ENCODE assay signal across 2 cellular contexts in genomic region chr21:45820171-45821091, GRCh38.
A peak's percentile ranks its signal among the peaks of the same experiment; 100 is the strongest.
TF ChIP-seq lines count a peak whose summit lies in the region.

No MANE protein-coding gene starts in this region.

TF ChIP-seq in HEK293, 187 proteins besides CTCF, POLR2A, EP300 and RAD21 (continued from another document):
- TF ChIP-seq ZIC2 (tag by site-specific recombination; IDR thresholded peaks at IDR 0.05) (peak; percentile 24), ZNF549 (tag by site-specific recombination; IDR thresholded peaks at IDR 0.05) (no peak), ZNF600 (tag by site-specific recombination; IDR thresholded peaks at IDR 0.05) (0 out of 2 replicates have a peak, but pooled peaks have one; percentile 14), ZNF2 (tag by site-specific recombination; IDR thresholded peaks at IDR 0.05) (peak; percentile 49; the same call in 1 of the 2 replicates), ZNF660 (tag by site-specific recombination; IDR thresholded peaks at IDR 0.05) (no peak), SP3 (tag by site-specific recombination; IDR thresholded peaks at IDR 0.05) (peak; percentile 63), ZBTB8A (tag by site-specific recombination; IDR thresholded peaks at IDR 0.05) (peak; percentile 35; the same call in 1 of the 2 replicates), ZNF544 (tag by site-specific recombination; IDR thresholded peaks at IDR 0.05) (no peak), GLIS1 (tag by site-specific recombination; IDR thresholded peaks at IDR 0.05) (peak; percentile 81), SP7 (tag by site-specific recombination; IDR thresholded peaks at IDR 0.05) (peak; percentile 32; the same call in 1 of the 2 replicates), ZNF394 (tag by site-specific recombination; IDR thresholded peaks at IDR 0.05; ENCODE audit: borderline replicate concordance) (peak; percentile 57; the same call in 1 of the 2 replicates)
- TF ChIP-seq, protein P1, sequence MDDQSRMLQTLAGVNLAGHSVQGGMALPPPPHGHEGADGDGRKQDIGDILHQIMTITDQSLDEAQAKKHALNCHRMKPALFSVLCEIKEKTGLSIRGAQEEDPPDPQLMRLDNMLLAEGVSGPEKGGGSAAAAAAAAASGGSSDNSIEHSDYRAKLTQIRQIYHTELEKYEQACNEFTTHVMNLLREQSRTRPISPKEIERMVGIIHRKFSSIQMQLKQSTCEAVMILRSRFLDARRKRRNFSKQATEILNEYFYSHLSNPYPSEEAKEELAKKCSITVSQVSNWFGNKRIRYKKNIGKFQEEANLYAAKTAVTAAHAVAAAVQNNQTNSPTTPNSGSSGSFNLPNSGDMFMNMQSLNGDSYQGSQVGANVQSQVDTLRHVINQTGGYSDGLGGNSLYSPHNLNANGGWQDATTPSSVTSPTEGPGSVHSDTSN (CRISPR knock-in tag; IDR thresholded peaks at IDR 0.05): peak; percentile 16; the same call in 1 of the 2 replicates
TF ChIP-seq in HEK293: peak in this region for 17.

TF ChIP-seq in HepG2, 621 proteins besides CTCF, POLR2A, EP300 and RAD21 (continued from another document and continues in another):
- TF ChIP-seq, protein P2, sequence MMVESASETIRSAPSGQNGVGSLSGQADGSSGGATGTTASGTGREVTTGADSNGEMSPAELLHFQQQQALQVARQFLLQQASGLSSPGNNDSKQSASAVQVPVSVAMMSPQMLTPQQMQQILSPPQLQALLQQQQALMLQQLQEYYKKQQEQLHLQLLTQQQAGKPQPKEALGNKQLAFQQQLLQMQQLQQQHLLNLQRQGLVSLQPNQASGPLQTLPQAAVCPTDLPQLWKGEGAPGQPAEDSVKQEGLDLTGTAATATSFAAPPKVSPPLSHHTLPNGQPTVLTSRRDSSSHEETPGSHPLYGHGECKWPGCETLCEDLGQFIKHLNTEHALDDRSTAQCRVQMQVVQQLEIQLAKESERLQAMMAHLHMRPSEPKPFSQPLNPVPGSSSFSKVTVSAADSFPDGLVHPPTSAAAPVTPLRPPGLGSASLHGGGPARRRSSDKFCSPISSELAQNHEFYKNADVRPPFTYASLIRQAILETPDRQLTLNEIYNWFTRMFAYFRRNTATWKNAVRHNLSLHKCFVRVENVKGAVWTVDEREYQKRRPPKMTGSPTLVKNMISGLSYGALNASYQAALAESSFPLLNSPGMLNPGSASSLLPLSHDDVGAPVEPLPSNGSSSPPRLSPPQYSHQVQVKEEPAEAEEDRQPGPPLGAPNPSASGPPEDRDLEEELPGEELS (CRISPR knock-in tag; IDR thresholded peaks at IDR 0.05): no peak
- no peak for TF ChIP-seq HOXA7 (CRISPR knock-in tag; IDR thresholded peaks at IDR 0.05)
- no peak for TF ChIP-seq GPN1 (CRISPR knock-in tag; IDR thresholded peaks at IDR 0.05; ENCODE audit: borderline replicate concordance)
- TF ChIP-seq SP2 (CRISPR knock-in tag; IDR thresholded peaks at IDR 0.05): peak; percentile 29; the same call in 1 of the 2 replicates
- TF ChIP-seq ERF (CRISPR knock-in tag; IDR thresholded peaks at IDR 0.05): 0 out of 2 replicates have a peak, but pooled peaks have one; percentile 50
- no peak for TF ChIP-seq JDP2 (CRISPR knock-in tag; IDR thresholded peaks at IDR 0.05; ENCODE audit: borderline replicate concordance)
- peak; percentile 44 for TF ChIP-seq XRCC5 (optimal IDR thresholded peaks at IDR 0.05; ENCODE audit: low read length)
- TF ChIP-seq ZNF431 (CRISPR knock-in tag; IDR thresholded peaks at IDR 0.05; ENCODE audit: borderline replicate concordance, low read depth): no peak
- no peak for TF ChIP-seq NR3C1 (CRISPR knock-in tag; IDR thresholded peaks at IDR 0.05)
- TF ChIP-seq, protein P3, sequence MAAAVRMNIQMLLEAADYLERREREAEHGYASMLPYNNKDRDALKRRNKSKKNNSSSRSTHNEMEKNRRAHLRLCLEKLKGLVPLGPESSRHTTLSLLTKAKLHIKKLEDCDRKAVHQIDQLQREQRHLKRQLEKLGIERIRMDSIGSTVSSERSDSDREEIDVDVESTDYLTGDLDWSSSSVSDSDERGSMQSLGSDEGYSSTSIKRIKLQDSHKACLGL (CRISPR knock-in tag; IDR thresholded peaks at IDR 0.05): no peak
- TF ChIP-seq GLI4 (CRISPR knock-in tag; IDR thresholded peaks at IDR 0.05; ENCODE audit: borderline replicate concordance): no peak
- no peak for TF ChIP-seq BHLHE40 (IDR thresholded peaks at IDR 0.05; ENCODE audit: low read length)
- TF ChIP-seq ZNF30 (CRISPR knock-in tag; IDR thresholded peaks at IDR 0.05): no peak
- 0 out of 2 replicates have a peak, but pooled peaks have one; percentile 17 for TF ChIP-seq CEBPG (CRISPR knock-in tag; IDR thresholded peaks at IDR 0.05)
- TF ChIP-seq TMF1 (CRISPR knock-in tag; IDR thresholded peaks at IDR 0.05; ENCODE audit: low read depth): 0 out of 2 replicates have a peak, but pooled peaks have one; percentile 27
- TF ChIP-seq, protein P1 (CRISPR knock-in tag; IDR thresholded peaks at IDR 0.05; ENCODE audit: borderline replicate concordance): no peak
- no peak for TF ChIP-seq SIN3A (IDR thresholded peaks at IDR 0.05; ENCODE audit: borderline replicate concordance, low read depth, low read length)
- no peak for TF ChIP-seq ZNF33A (CRISPR knock-in tag; IDR thresholded peaks at IDR 0.05; ENCODE audit: borderline replicate concordance)
- no peak for TF ChIP-seq ZNF451 (CRISPR knock-in tag; IDR thresholded peaks at IDR 0.05)
- 0 out of 2 replicates have a peak, but pooled peaks have one; percentile 8 for TF ChIP-seq ELF3 (CRISPR knock-in tag; IDR thresholded peaks at IDR 0.05)
- TF ChIP-seq, protein P4, sequence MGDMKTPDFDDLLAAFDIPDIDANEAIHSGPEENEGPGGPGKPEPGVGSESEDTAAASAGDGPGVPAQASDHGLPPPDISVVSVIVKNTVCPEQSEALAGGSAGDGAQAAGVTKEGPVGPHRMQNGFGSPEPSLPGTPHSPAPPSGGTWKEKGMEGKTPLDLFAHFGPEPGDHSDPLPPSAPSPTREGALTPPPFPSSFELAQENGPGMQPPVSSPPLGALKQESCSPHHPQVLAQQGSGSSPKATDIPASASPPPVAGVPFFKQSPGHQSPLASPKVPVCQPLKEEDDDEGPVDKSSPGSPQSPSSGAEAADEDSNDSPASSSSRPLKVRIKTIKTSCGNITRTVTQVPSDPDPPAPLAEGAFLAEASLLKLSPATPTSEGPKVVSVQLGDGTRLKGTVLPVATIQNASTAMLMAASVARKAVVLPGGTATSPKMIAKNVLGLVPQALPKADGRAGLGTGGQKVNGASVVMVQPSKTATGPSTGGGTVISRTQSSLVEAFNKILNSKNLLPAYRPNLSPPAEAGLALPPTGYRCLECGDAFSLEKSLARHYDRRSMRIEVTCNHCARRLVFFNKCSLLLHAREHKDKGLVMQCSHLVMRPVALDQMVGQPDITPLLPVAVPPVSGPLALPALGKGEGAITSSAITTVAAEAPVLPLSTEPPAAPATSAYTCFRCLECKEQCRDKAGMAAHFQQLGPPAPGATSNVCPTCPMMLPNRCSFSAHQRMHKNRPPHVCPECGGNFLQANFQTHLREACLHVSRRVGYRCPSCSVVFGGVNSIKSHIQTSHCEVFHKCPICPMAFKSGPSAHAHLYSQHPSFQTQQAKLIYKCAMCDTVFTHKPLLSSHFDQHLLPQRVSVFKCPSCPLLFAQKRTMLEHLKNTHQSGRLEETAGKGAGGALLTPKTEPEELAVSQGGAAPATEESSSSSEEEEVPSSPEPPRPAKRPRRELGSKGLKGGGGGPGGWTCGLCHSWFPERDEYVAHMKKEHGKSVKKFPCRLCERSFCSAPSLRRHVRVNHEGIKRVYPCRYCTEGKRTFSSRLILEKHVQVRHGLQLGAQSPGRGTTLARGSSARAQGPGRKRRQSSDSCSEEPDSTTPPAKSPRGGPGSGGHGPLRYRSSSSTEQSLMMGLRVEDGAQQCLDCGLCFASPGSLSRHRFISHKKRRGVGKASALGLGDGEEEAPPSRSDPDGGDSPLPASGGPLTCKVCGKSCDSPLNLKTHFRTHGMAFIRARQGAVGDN (CRISPR knock-in tag; IDR thresholded peaks at IDR 0.05): peak; percentile 41; the same call in 1 of the 2 replicates
- TF ChIP-seq ZNF546 (CRISPR knock-in tag; conservative IDR thresholded peaks at IDR 0.05): no peak
- TF ChIP-seq ZFX (CRISPR knock-in tag; IDR thresholded peaks at IDR 0.05; ENCODE audit: low read depth): no peak
- peak; percentile 95 for TF ChIP-seq STAG1 (CRISPR knock-in tag; IDR thresholded peaks at IDR 0.05)
- no peak for TF ChIP-seq ZNF335 (CRISPR knock-in tag; IDR thresholded peaks at IDR 0.05)
- TF ChIP-seq SMAD3 (CRISPR knock-in tag; IDR thresholded peaks at IDR 0.05): peak; percentile 39; the same call in 1 of the 2 replicates
- TF ChIP-seq, protein P5, sequence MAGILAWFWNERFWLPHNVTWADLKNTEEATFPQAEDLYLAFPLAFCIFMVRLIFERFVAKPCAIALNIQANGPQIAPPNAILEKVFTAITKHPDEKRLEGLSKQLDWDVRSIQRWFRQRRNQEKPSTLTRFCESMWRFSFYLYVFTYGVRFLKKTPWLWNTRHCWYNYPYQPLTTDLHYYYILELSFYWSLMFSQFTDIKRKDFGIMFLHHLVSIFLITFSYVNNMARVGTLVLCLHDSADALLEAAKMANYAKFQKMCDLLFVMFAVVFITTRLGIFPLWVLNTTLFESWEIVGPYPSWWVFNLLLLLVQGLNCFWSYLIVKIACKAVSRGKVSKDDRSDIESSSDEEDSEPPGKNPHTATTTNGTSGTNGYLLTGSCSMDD (CRISPR knock-in tag; IDR thresholded peaks at IDR 0.05): no peak
- peak; percentile 30 for TF ChIP-seq ZNF883 (CRISPR knock-in tag; IDR thresholded peaks at IDR 0.05; ENCODE audit: not compliant biosample characterization)
- TF ChIP-seq ZNF891 (CRISPR knock-in tag; IDR thresholded peaks at IDR 0.05): 0 out of 2 replicates have a peak, but pooled peaks have one; percentile 50
- TF ChIP-seq ISL2 (CRISPR knock-in tag; IDR thresholded peaks at IDR 0.05): no peak
- TF ChIP-seq ATF2 (CRISPR knock-in tag; IDR thresholded peaks at IDR 0.05): no peak
- TF ChIP-seq, protein P6, sequence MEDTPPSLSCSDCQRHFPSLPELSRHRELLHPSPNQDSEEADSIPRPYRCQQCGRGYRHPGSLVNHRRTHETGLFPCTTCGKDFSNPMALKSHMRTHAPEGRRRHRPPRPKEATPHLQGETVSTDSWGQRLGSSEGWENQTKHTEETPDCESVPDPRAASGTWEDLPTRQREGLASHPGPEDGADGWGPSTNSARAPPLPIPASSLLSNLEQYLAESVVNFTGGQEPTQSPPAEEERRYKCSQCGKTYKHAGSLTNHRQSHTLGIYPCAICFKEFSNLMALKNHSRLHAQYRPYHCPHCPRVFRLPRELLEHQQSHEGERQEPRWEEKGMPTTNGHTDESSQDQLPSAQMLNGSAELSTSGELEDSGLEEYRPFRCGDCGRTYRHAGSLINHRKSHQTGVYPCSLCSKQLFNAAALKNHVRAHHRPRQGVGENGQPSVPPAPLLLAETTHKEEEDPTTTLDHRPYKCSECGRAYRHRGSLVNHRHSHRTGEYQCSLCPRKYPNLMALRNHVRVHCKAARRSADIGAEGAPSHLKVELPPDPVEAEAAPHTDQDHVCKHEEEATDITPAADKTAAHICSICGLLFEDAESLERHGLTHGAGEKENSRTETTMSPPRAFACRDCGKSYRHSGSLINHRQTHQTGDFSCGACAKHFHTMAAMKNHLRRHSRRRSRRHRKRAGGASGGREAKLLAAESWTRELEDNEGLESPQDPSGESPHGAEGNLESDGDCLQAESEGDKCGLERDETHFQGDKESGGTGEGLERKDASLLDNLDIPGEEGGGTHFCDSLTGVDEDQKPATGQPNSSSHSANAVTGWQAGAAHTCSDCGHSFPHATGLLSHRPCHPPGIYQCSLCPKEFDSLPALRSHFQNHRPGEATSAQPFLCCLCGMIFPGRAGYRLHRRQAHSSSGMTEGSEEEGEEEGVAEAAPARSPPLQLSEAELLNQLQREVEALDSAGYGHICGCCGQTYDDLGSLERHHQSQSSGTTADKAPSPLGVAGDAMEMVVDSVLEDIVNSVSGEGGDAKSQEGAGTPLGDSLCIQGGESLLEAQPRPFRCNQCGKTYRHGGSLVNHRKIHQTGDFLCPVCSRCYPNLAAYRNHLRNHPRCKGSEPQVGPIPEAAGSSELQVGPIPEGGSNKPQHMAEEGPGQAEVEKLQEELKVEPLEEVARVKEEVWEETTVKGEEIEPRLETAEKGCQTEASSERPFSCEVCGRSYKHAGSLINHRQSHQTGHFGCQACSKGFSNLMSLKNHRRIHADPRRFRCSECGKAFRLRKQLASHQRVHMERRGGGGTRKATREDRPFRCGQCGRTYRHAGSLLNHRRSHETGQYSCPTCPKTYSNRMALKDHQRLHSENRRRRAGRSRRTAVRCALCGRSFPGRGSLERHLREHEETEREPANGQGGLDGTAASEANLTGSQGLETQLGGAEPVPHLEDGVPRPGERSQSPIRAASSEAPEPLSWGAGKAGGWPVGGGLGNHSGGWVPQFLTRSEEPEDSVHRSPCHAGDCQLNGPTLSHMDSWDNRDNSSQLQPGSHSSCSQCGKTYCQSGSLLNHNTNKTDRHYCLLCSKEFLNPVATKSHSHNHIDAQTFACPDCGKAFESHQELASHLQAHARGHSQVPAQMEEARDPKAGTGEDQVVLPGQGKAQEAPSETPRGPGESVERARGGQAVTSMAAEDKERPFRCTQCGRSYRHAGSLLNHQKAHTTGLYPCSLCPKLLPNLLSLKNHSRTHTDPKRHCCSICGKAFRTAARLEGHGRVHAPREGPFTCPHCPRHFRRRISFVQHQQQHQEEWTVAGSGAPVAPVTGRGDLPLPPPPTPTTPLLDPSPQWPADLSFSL (CRISPR knock-in tag; IDR thresholded peaks at IDR 0.05): no peak
- TF ChIP-seq POLR2AphosphoS5 (IDR thresholded peaks at IDR 0.05; ENCODE audit: low read depth, low read length): no peak
- TF ChIP-seq ATF4 (CRISPR knock-in tag; IDR thresholded peaks at IDR 0.05): no peak
- no peak for TF ChIP-seq JARID2 (CRISPR knock-in tag; IDR thresholded peaks at IDR 0.05; ENCODE audit: insufficient replicate concordance)
- TF ChIP-seq SP4 (CRISPR knock-in tag; IDR thresholded peaks at IDR 0.05): no peak
- no peak; the same call in 1 of the 2 replicates for TF ChIP-seq NFKB2 (CRISPR knock-in tag; IDR thresholded peaks at IDR 0.05; ENCODE audit: borderline replicate concordance)
- TF ChIP-seq ZNF234 (CRISPR knock-in tag; conservative IDR thresholded peaks at IDR 0.05): no peak
- no peak for TF ChIP-seq HDAC1 (CRISPR knock-in tag; IDR thresholded peaks at IDR 0.05)
